Comparison of ENCODE assay signal across 21 cellular contexts in genomic region chr9:111936391-111936790, GRCh38. TPM values are rescaled to one million over a fixed set of nuclear protein-coding genes. Genes with fewer than 3 reads are reported as not detected.
DNase-seq lines count a peak whose midpoint lies in the region; ATAC-seq and TF ChIP-seq lines count a peak whose summit lies in the region.
"Had no signal": no experiment of that assay in that cellular context is flagged by ENCODE, and none has a peak within 500 bp of the region (broad histone marks: within the 10 kb centered on the region; RNA-seq: fewer than 3 reads in every experiment).

No MANE protein-coding gene starts in this region.

- H3K9me3 ChIP-seq in PC-3 (ENCODE audit: low read length) (no peaks in the 10 kb centered on the region), mesenchymal stem cell (ENCODE audit: control insufficient read depth, low read length) (no peaks in the 10 kb centered on the region)

- no peaks in the 10 kb centered on the region for H3K27me3 ChIP-seq in PC-3 (ENCODE audit: low read length)
- H3K27me3 ChIP-seq in mesenchymal stem cell (ENCODE audit: control insufficient read depth in 1 of 2, insufficient read depth in 1 of 2, low read length in 2 of 2): no peaks in the 10 kb centered on the region

- CTCF ChIA-PET in PC-3 (lab: Charles Lee): interaction anchor here (0.9 kb wide), 1 partner anchor 138 kb away, joined by 3 read pairs; no protein-coding TSS in a partner anchor

- H3K14ac ChIP-seq in mesenchymal stem cell (ENCODE audit: low read length in 2 of 2): no peak overlapping the region

- H3K27ac ChIP-seq in PC-3 (ENCODE audit: low read length): no peak overlapping the region
- peak overlapping the region; percentile 39 for H3K27ac ChIP-seq in mesenchymal stem cell (ENCODE audit: low read length, poor library complexity, severe bottlenecking)
- H3K27ac ChIP-seq: 22Rv1, WERI-Rb-1 had no signal

- no peak for TF ChIP-seq CTCF in PC-3 (conservative IDR thresholded peaks at IDR 0.05; ENCODE audit: low read depth, low read length)

- H3K4me1 ChIP-seq in PC-3 (ENCODE audit: insufficient read depth, low read length) (peaks cover 4% of the 10 kb centered on the region; the same call in 1 of the 2 replicates), mesenchymal stem cell (ENCODE audit: control insufficient read depth, insufficient read depth, low read depth, low read length) (peaks cover 11% of the 10 kb centered on the region)

- WGBS in mesenchymal stem cell: 100% methylated on average over 1 of the region's 2 CpGs

- H4K20me1 ChIP-seq in PC-3 (ENCODE audit: low read length): no peaks in the 10 kb centered on the region

- H2AK5ac ChIP-seq in mesenchymal stem cell (ENCODE audit: low read length, severe bottlenecking): no peak overlapping the region

- no peak overlapping the region for H2BK120ac ChIP-seq in mesenchymal stem cell (ENCODE audit: low read depth, low read length)

- H2BK5ac ChIP-seq in mesenchymal stem cell (ENCODE audit: low read depth, low read length, poor library complexity, severe bottlenecking): no peak overlapping the region

- no peaks in the 10 kb centered on the region for H3K9me2 ChIP-seq in PC-3 (replicated peaks; ENCODE audit: low read length)

- H3K9ac ChIP-seq in PC-3 (ENCODE audit: low read length) (no peak overlapping the region), mesenchymal stem cell (ENCODE audit: low read length) (no peak overlapping the region)

- no peak overlapping the region for H4K8ac ChIP-seq in mesenchymal stem cell (ENCODE audit: low read length)

- peaks cover 7% of the 10 kb centered on the region for H3K9me3 Mint-ChIP-seq in T-helper 1 cell treated with Interleukin-12 subunit alpha and Interleukin-12 subunit beta and Interleukin-4 antibody, amounts not matched to agents 30 μg/mL and 1 μg/mL, for 36 hours
- H3K9me3 Mint-ChIP-seq in stimulated activated effector memory CD8-positive, alpha-beta T cell treated with anti-CD3 and anti-CD28 coated beads, Interleukin-12 subunit alpha, Interleukin-12 subunit beta, amount 100 ng/mL, for 72 hours: no peaks in the 10 kb centered on the region

- no peak overlapping the region for H3K18ac ChIP-seq in mesenchymal stem cell (ENCODE audit: low read depth in 1 of 2, low read length in 2 of 2)

- peaks cover 3% of the 10 kb centered on the region for H3K79me1 ChIP-seq in mesenchymal stem cell (replicated peaks; ENCODE audit: low read length, poor library complexity, severe bottlenecking)

- ATAC-seq in PC-3: no peak
- no peak for ATAC-seq in stimulated activated effector memory CD8-positive, alpha-beta T cell treated with anti-CD3 and anti-CD28 coated beads, Interleukin-12 subunit alpha, Interleukin-12 subunit beta, amount 100 ng/mL, for 72 hours

- H3K36me3 ChIP-seq in PC-3 (ENCODE audit: low read depth, low read length) (peaks cover 31% of the 10 kb centered on the region), mesenchymal stem cell (ENCODE audit: control insufficient read depth in 1 of 2, insufficient read depth in 2 of 2, low read depth in 1 of 2, low read length in 2 of 2) (peaks cover 24 to 60% of the 10 kb centered on the region in 2 experiments)

- H3K4me3 Mint-ChIP-seq in T-helper 1 cell treated with Interleukin-12 subunit alpha and Interleukin-12 subunit beta and Interleukin-4 antibody, amounts not matched to agents 30 μg/mL and 1 μg/mL, for 36 hours: no peak overlapping the region
- no peak overlapping the region for H3K4me3 Mint-ChIP-seq in stimulated activated effector memory CD8-positive, alpha-beta T cell treated with anti-CD3 and anti-CD28 coated beads, Interleukin-12 subunit alpha, Interleukin-12 subunit beta, amount 100 ng/mL, for 72 hours
- H3K4me3 Mint-ChIP-seq: activated CD4-positive, alpha-beta memory T cell treated with anti-CD3 and anti-CD28 coated beads, Interleukin-2, amount 10 ng/mL, durations not matched to agents 7 days and 5 days had no signal

- DNase-seq in T-helper 1 cell (no peak), PC-3 (no peak), mesenchymal stem cell (no peak), UCSD-AML1 (lab: John Stamatoyannopoulos, UW; ENCODE audit: unreplicated experiment) (no peak), superior temporal gyrus (ENCODE audit: extremely low spot score) (no peak)
- no peak for DNase-seq in stimulated activated effector memory CD8-positive, alpha-beta T cell treated with anti-CD3 and anti-CD28 coated beads, Interleukin-12 subunit alpha, Interleukin-12 subunit beta, amount 100 ng/mL, for 72 hours (ENCODE audit: low spot score in 2 of 2)
- no peak for DNase-seq in activated CD4-positive, CD25-positive, alpha-beta regulatory T cell treated with anti-CD3 and anti-CD28 coated beads, Interleukin-2, amount 50 U/mL, for 72 hours
- DNase-seq: activated CD4-positive, alpha-beta memory T cell treated with anti-CD3 and anti-CD28 coated beads, Interleukin-2, amount 10 ng/mL, durations not matched to agents 7 days and 5 days; activated naive CD4-positive, alpha-beta T cell treated with Interleukin-2 at 50 U/mL for 16 hours; activated T-cell treated with anti-CD3 and anti-CD28 coated beads for 4 hours; aorta; cerebellar nuclear complex; KBM-7; NCI-H146; NCI-H774; stimulated activated CD4-positive, alpha-beta T cell treated with anti-CD3 and anti-CD28 coated beads, Interleukin-4, amount 100 ng/mL, for 1 hour; T-helper 2 cell; WERI-Rb-1 had no signal

- H2AFZ ChIP-seq in PC-3 (ENCODE audit: low read length) (no peak overlapping the region), mesenchymal stem cell (ENCODE audit: low read depth, low read length) (no peak overlapping the region)

- intact Hi-C loops in PC-3 (cut with micrococcal nuclease): no loop called here

- no peaks in the 10 kb centered on the region for H3K79me2 ChIP-seq in PC-3 (ENCODE audit: low read length)

- no peak overlapping the region for H2BK12ac ChIP-seq in mesenchymal stem cell (ENCODE audit: low read length in 2 of 2)

- no peak overlapping the region for H3K23ac ChIP-seq in mesenchymal stem cell (ENCODE audit: low read length in 2 of 2)

- no peaks in the 10 kb centered on the region for H3F3A ChIP-seq in PC-3 (ENCODE audit: low read length, unreplicated experiment)

- BruUV-seq in PC-3 (replicated peaks; lab: Mats Ljungman, UMichigan): TSS peak; percentile 7

- H3K27me3 Mint-ChIP-seq in T-helper 1 cell treated with Interleukin-12 subunit alpha and Interleukin-12 subunit beta and Interleukin-4 antibody, amounts not matched to agents 30 μg/mL and 1 μg/mL, for 36 hours (ENCODE audit: low read depth): no peaks in the 10 kb centered on the region
- H3K27me3 Mint-ChIP-seq: activated CD4-positive, alpha-beta memory T cell treated with anti-CD3 and anti-CD28 coated beads, Interleukin-2, amount 10 ng/mL, durations not matched to agents 7 days and 5 days had no signal

- POLR2A ChIA-PET in PC-3 (lab: Charles Lee; ENCODE audit: unreplicated experiment): interaction anchor here (0.6 kb wide), 1 partner anchor 76 kb away, joined by 6 read pairs; no protein-coding TSS in a partner anchor

- no peak overlapping the region for H3K4me3 ChIP-seq in PC-3 (ENCODE audit: low read length)
- no peak overlapping the region for H3K4me3 ChIP-seq in mesenchymal stem cell (ENCODE audit: insufficient read depth in 1 of 2, low read depth in 1 of 2, low read length in 2 of 2)
- H3K4me3 ChIP-seq: lung had no signal

- peaks cover 49% of the 10 kb centered on the region for H3K36me3 Mint-ChIP-seq in T-helper 1 cell treated with Interleukin-12 subunit alpha and Interleukin-12 subunit beta and Interleukin-4 antibody, amounts not matched to agents 30 μg/mL and 1 μg/mL, for 36 hours (ENCODE audit: low read depth)
- H3K36me3 Mint-ChIP-seq in stimulated activated effector memory CD8-positive, alpha-beta T cell treated with anti-CD3 and anti-CD28 coated beads, Interleukin-12 subunit alpha, Interleukin-12 subunit beta, amount 100 ng/mL, for 72 hours: peaks cover 59% of the 10 kb centered on the region

- no peak overlapping the region for H3K4me2 ChIP-seq in PC-3 (ENCODE audit: low read length)
- H3K4me2 ChIP-seq in mesenchymal stem cell (ENCODE audit: low read length, poor library complexity, severe bottlenecking): no peak overlapping the region

- no peak overlapping the region for H2BK15ac ChIP-seq in mesenchymal stem cell (ENCODE audit: low read depth, poor library complexity, severe bottlenecking)

- H3K27ac Mint-ChIP-seq in T-helper 1 cell treated with Interleukin-12 subunit alpha and Interleukin-12 subunit beta and Interleukin-4 antibody, amounts not matched to agents 30 μg/mL and 1 μg/mL, for 36 hours: peak overlapping the region; percentile 11
- peak overlapping the region; percentile 81 for H3K27ac Mint-ChIP-seq in stimulated activated effector memory CD8-positive, alpha-beta T cell treated with anti-CD3 and anti-CD28 coated beads, Interleukin-12 subunit alpha, Interleukin-12 subunit beta, amount 100 ng/mL, for 72 hours
- H3K27ac Mint-ChIP-seq: activated CD4-positive, alpha-beta memory T cell treated with anti-CD3 and anti-CD28 coated beads, Interleukin-2, amount 10 ng/mL, durations not matched to agents 7 days and 5 days had no signal

- no peak overlapping the region for H4K91ac ChIP-seq in mesenchymal stem cell (ENCODE audit: low read length)

- no peak overlapping the region for H3K4ac ChIP-seq in mesenchymal stem cell (ENCODE audit: low read depth in 1 of 2, low read length in 2 of 2)

- H3K4me1 Mint-ChIP-seq in T-helper 1 cell treated with Interleukin-12 subunit alpha and Interleukin-12 subunit beta and Interleukin-4 antibody, amounts not matched to agents 30 μg/mL and 1 μg/mL, for 36 hours (ENCODE audit: low read depth): peaks cover 24% of the 10 kb centered on the region
- H3K4me1 Mint-ChIP-seq in stimulated activated effector memory CD8-positive, alpha-beta T cell treated with anti-CD3 and anti-CD28 coated beads, Interleukin-12 subunit alpha, Interleukin-12 subunit beta, amount 100 ng/mL, for 72 hours: peaks cover 24% of the 10 kb centered on the region

RNA-seq across cellular contexts. Expression of gene UGCG, which starts 39.8 kb away (rescaled TPM):
- 27.0 and 29.4 TPM in 2 replicates for total RNA-seq in PC-3 (2014; rRNA removed)
- 44.2 TPM for polyA plus RNA-seq in mesenchymal stem cell (2013, experiment 1 of 2)
- 45.8 TPM for polyA plus RNA-seq in mesenchymal stem cell (2013, experiment 2 of 2)
